23 cellular contexts compared by ENCODE assay signal in the genomic region with DNA sequence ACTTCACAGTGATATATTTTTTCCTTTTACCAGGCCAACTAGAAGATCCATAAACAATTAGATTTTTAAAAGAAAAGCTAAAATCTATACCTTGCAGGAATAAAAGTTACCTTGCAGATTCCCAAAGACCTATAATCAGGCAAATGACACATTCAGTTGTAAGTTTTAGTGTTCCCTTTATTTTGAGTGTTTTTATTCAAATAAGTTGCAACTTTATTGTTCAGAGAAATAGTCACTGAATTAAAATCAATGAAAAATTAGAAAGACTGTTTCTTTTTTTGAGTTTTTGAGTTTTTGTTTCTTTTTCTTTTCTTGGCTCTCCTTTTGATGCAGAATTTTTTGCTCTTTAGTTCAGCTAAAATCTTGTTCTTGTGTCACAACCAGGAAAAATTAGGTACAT. TPM values are rescaled to one million over a fixed set of nuclear protein-coding genes. Genes with fewer than 3 reads are reported as not detected.
DNase-seq lines count a peak whose midpoint lies in the region; ATAC-seq, FAIRE-seq and TF ChIP-seq lines count a peak whose summit lies in the region.
"Had no signal": no experiment of that assay in that cellular context is flagged by ENCODE, and none has a peak within 500 bp of the region (broad histone marks: within the 10 kb centered on the region; RNA-seq: fewer than 3 reads in every experiment).

No MANE protein-coding gene starts in this region.

- H3K36me3 ChIP-seq in KMS-11 (ENCODE audit: insufficient read depth) (no peaks in the 10 kb centered on the region), testis (ENCODE audit: low read depth, missing control alignments) (no peaks in the 10 kb centered on the region)

- H3K79me2 ChIP-seq in KMS-11 (ENCODE audit: insufficient read depth, low read depth): no peaks in the 10 kb centered on the region

- no peak for ATAC-seq in stimulated activated naive CD8-positive, alpha-beta T cell treated with anti-CD3 and anti-CD28 coated beads, Interleukin-15, amount 100 ng/mL, for 72 hours
- ATAC-seq in activated CD4-positive, alpha-beta T cell treated with anti-CD3 and anti-CD28 coated beads for 36 hours: no peak
- ATAC-seq: A549; CD8-positive, alpha-beta T cell; GM12878 had no signal

- H3K4me1 ChIP-seq in KMS-11 (ENCODE audit: low read depth, poor library complexity, severe bottlenecking): peaks cover 26% of the 10 kb centered on the region
- peaks cover 13% of the 10 kb centered on the region for H3K4me1 ChIP-seq in testis
- H3K4me1 ChIP-seq: A549, Caco-2 had no signal

- no peaks in the 10 kb centered on the region for H4K20me1 ChIP-seq in KMS-11 (ENCODE audit: insufficient read depth)
- H4K20me1 ChIP-seq: BLaER1 treated with 17β-estradiol and CSF1 and Interleukin-3, amounts not matched to agents 10 nM and 100 nM had no signal

- H3K4me3 Mint-ChIP-seq in stimulated activated naive CD8-positive, alpha-beta T cell treated with anti-CD3 and anti-CD28 coated beads, Interleukin-15, amount 100 ng/mL, for 72 hours: no peak overlapping the region
- H3K4me3 Mint-ChIP-seq in activated CD4-positive, alpha-beta T cell treated with anti-CD3 and anti-CD28 coated beads for 36 hours: no peak overlapping the region
- H3K4me3 Mint-ChIP-seq: B cell; CD4-positive, alpha-beta T cell; CD8-positive, alpha-beta T cell had no signal

- H3K4me3 ChIP-seq in KMS-11 (IDR thresholded peaks at IDR 0.05; ENCODE audit: insufficient read depth, low read depth, low read length) (no peak overlapping the region), testis (no peak overlapping the region)
- H3K4me3 ChIP-seq: A549; BLaER1 treated with 17β-estradiol and CSF1 and Interleukin-3, amounts not matched to agents 10 nM and 100 nM; GM12878 had no signal

- TF ChIP-seq CTCF in KMS-11 (conservative IDR thresholded peaks at IDR 0.05; ENCODE audit: low read depth, low read length) (no peak), testis (IDR thresholded peaks at IDR 0.05) (no peak)

- no peaks in the 10 kb centered on the region for H3K9me3 Mint-ChIP-seq in stimulated activated naive CD8-positive, alpha-beta T cell treated with anti-CD3 and anti-CD28 coated beads, Interleukin-15, amount 100 ng/mL, for 72 hours
- H3K9me3 Mint-ChIP-seq in activated CD4-positive, alpha-beta T cell treated with anti-CD3 and anti-CD28 coated beads for 36 hours (ENCODE audit: low read depth): no peaks in the 10 kb centered on the region
- H3K9me3 Mint-ChIP-seq: CD4-positive, alpha-beta T cell; CD8-positive, alpha-beta T cell had no signal

- POLR2A ChIA-PET in activated CD4-positive, alpha-beta T cell treated with anti-CD3 and anti-CD28 coated beads for 36 hours (lab: Charles Lee): no interaction called here

- H3K4me1 Mint-ChIP-seq in stimulated activated naive CD8-positive, alpha-beta T cell treated with anti-CD3 and anti-CD28 coated beads, Interleukin-15, amount 100 ng/mL, for 72 hours: peaks cover 30% of the 10 kb centered on the region
- peaks cover 24% of the 10 kb centered on the region for H3K4me1 Mint-ChIP-seq in activated CD4-positive, alpha-beta T cell treated with anti-CD3 and anti-CD28 coated beads for 36 hours

- DNase-seq in testis: no peak
- no peak for DNase-seq in NCI-H226
- no peak for DNase-seq in stimulated activated naive CD8-positive, alpha-beta T cell treated with anti-CD3 and anti-CD28 coated beads, Interleukin-15, amount 100 ng/mL, for 72 hours
- DNase-seq in activated CD4-positive, alpha-beta T cell treated with anti-CD3 and anti-CD28 coated beads for 36 hours: no peak
- DNase-seq in NCI-H1436 (lab: John Stamatoyannopoulos, UW): no peak
- DNase-seq: AML-193; Caco-2; Calu3; CD4-positive, alpha-beta T cell; CD8-positive, alpha-beta T cell; DMS79 treated with DMSO at 0.1 percent for 48 hours; GDM1 had no signal

- no peak for TF ChIP-seq POLR2A in testis (IDR thresholded peaks at IDR 0.05)

- H3K9me3 ChIP-seq in testis: no peaks in the 10 kb centered on the region
- H3K9me3 ChIP-seq: A549; BLaER1 treated with 17β-estradiol and CSF1 and Interleukin-3, amounts not matched to agents 10 nM and 100 nM; Caco-2 had no signal

- H3K27me3 Mint-ChIP-seq in stimulated activated naive CD8-positive, alpha-beta T cell treated with anti-CD3 and anti-CD28 coated beads, Interleukin-15, amount 100 ng/mL, for 72 hours: no peaks in the 10 kb centered on the region
- H3K27me3 Mint-ChIP-seq in activated CD4-positive, alpha-beta T cell treated with anti-CD3 and anti-CD28 coated beads for 36 hours: peaks cover 2% of the 10 kb centered on the region
- H3K27me3 Mint-ChIP-seq: CD4-positive, alpha-beta T cell had no signal

- H3K27ac ChIP-seq in KMS-11 (no peak overlapping the region), testis (peak overlapping the region; percentile 37 to 42)
- H3K27ac ChIP-seq: 22Rv1; A549; BLaER1 treated with 17β-estradiol and CSF1 and Interleukin-3, amounts not matched to agents 10 nM and 100 nM; C4-2B had no signal

- H3K27me3 ChIP-seq in KMS-11 (ENCODE audit: insufficient read depth, low read depth) (no peaks in the 10 kb centered on the region), testis (no peaks in the 10 kb centered on the region)
- H3K27me3 ChIP-seq: BLaER1 treated with 17β-estradiol and CSF1 and Interleukin-3, amounts not matched to agents 10 nM and 100 nM had no signal

- 0 out of 2 replicates have a peak overlapping the region, but pooled peaks have one; percentile 12 for H3K4me2 ChIP-seq in KMS-11
- H3K4me2 ChIP-seq: A549; BLaER1 treated with 17β-estradiol and CSF1 and Interleukin-3, amounts not matched to agents 10 nM and 100 nM had no signal

- no peak overlapping the region for H3K27ac Mint-ChIP-seq in stimulated activated naive CD8-positive, alpha-beta T cell treated with anti-CD3 and anti-CD28 coated beads, Interleukin-15, amount 100 ng/mL, for 72 hours
- H3K27ac Mint-ChIP-seq in activated CD4-positive, alpha-beta T cell treated with anti-CD3 and anti-CD28 coated beads for 36 hours: no peak overlapping the region
- H3K27ac Mint-ChIP-seq: B cell; CD4-positive, alpha-beta T cell; CD8-positive, alpha-beta T cell had no signal

- intact Hi-C loops in testis (cut with DNase I; ENCODE audit: low total_unique reads): no loop called here
- intact Hi-C loops in activated CD4-positive, alpha-beta T cell treated with anti-CD3 and anti-CD28 coated beads for 36 hours (cut with DNase I, micrococcal nuclease): no loop called here

- H3K9ac ChIP-seq in KMS-11: no peak overlapping the region
- H3K9ac ChIP-seq: BLaER1 treated with 17β-estradiol and CSF1 and Interleukin-3, amounts not matched to agents 10 nM and 100 nM had no signal

- FAIRE-seq in G401.6 (lab: Jason Lieb, UNC): peak; percentile 11
- FAIRE-seq in colon (lab: Jason Lieb, UNC): peak; percentile 28
- FAIRE-seq: A549, D721Med, GM12878, GM12892 had no signal

- CTCF ChIA-PET in activated CD4-positive, alpha-beta T cell treated with anti-CD3 and anti-CD28 coated beads for 36 hours (lab: Charles Lee): interaction anchor here (0.6 to 0.8 kb wide), 2 partner anchors 69 to 123 kb away, joined by 3 read pairs; no protein-coding TSS in a partner anchor

- H3K36me3 Mint-ChIP-seq in activated CD4-positive, alpha-beta T cell treated with anti-CD3 and anti-CD28 coated beads for 36 hours (ENCODE audit: low read depth): no peaks in the 10 kb centered on the region
- H3K36me3 Mint-ChIP-seq: CD8-positive, alpha-beta T cell had no signal

- no peak overlapping the region for H2AFZ ChIP-seq in KMS-11 (ENCODE audit: low read depth)

RNA-seq across cellular contexts. Expression of a gene that starts 12.6 kb away (rescaled TPM):
- total RNA-seq in testis: 100 to 1,000 TPM; 128 to 146 TPM
- 66.1 TPM for polyA plus RNA-seq in testis (ENCODE audit: insufficient read depth, low read depth, low replicate concordance)
- 10 to 100 TPM; 87.2 to 98.0 TPM for total RNA-seq in activated CD4-positive, alpha-beta T cell treated with anti-CD3 and anti-CD28 coated beads for 36 hours
